In genomic region chr17:82487898-82488297, GRCh38 we compare ENCODE assay signal across 28 cellular contexts. TPM values are rescaled to one million over a fixed set of nuclear protein-coding genes. Genes with fewer than 3 reads are reported as not detected.
A peak's percentile ranks its signal among the peaks of the same experiment; 100 is the strongest.
DNase-seq lines count a peak whose midpoint lies in the region; ATAC-seq and TF ChIP-seq lines count a peak whose summit lies in the region.
"Had no signal": no experiment of that assay in that cellular context is flagged by ENCODE, and none has a peak within 500 bp of the region (broad histone marks: within the 10 kb centered on the region; RNA-seq: fewer than 3 reads in every experiment).

No MANE protein-coding gene starts in this region.

- peak overlapping the region; percentile 98 for H3K27ac ChIP-seq in RWPE1
- H3K27ac ChIP-seq in heart left ventricle: peak overlapping the region in 7 of 12 donors; percentile 5 to 90 (median 76)
- no peak overlapping the region for H3K27ac ChIP-seq in osteoblast (ENCODE audit: low read depth, low read length)
- no peak overlapping the region for H3K27ac ChIP-seq in body of pancreas
- H3K27ac ChIP-seq: Peyer's patch had no signal

- H3K4me3 Mint-ChIP-seq in effector memory CD8-positive, alpha-beta T cell: no peak overlapping the region
- H3K4me3 Mint-ChIP-seq: activated CD8-positive, alpha-beta T cell treated with anti-CD3 and anti-CD28 coated beads, Interleukin-2, amount 10 ng/mL, durations not matched to agents 7 days and 5 days; activated naive CD4-positive, alpha-beta T cell treated with anti-CD3 and anti-CD28 coated beads for 36 hours; activated T-cell treated with anti-CD3 and anti-CD28 coated beads, Interleukin-2, amount 50 U/mL, for 24 hours; H9; naive thymus-derived CD4-positive, alpha-beta T cell had no signal

- no peak overlapping the region for H3K4me2 ChIP-seq in osteoblast (ENCODE audit: insufficient read depth, low read length)
- H3K4me2 ChIP-seq: SK-N-SH had no signal

- no peak overlapping the region for H2AFZ ChIP-seq in osteoblast (ENCODE audit: low read length)

- no peak for TF ChIP-seq CTCF in RWPE1 (conservative IDR thresholded peaks at IDR 0.05; ENCODE audit: low read depth)
- TF ChIP-seq CTCF in heart left ventricle (IDR thresholded peaks at IDR 0.05): no peak
- no peak for TF ChIP-seq CTCF in osteoblast (IDR thresholded peaks at IDR 0.05; ENCODE audit: extremely low read depth, low read depth, low read length)
- TF ChIP-seq CTCF in body of pancreas (IDR thresholded peaks at IDR 0.05): no peak

- no peaks in the 10 kb centered on the region for H3K9me3 Mint-ChIP-seq in effector memory CD8-positive, alpha-beta T cell
- H3K9me3 Mint-ChIP-seq: activated naive CD4-positive, alpha-beta T cell treated with anti-CD3 and anti-CD28 coated beads for 36 hours; activated T-cell treated with anti-CD3 and anti-CD28 coated beads, Interleukin-2, amount 50 U/mL, for 24 hours; H9; naive thymus-derived CD4-positive, alpha-beta T cell had no signal

- peak overlapping the region in 1 of 2 donors; percentile 65 for H3K27ac Mint-ChIP-seq in effector memory CD8-positive, alpha-beta T cell
- H3K27ac Mint-ChIP-seq: activated CD8-positive, alpha-beta T cell treated with anti-CD3 and anti-CD28 coated beads, Interleukin-2, amount 10 ng/mL, durations not matched to agents 7 days and 5 days; activated naive CD4-positive, alpha-beta T cell treated with anti-CD3 and anti-CD28 coated beads for 36 hours had no signal

- H4K20me1 ChIP-seq in osteoblast (ENCODE audit: insufficient read depth, low read length): no peaks in the 10 kb centered on the region

- H3K9me3 ChIP-seq in heart left ventricle (no peaks in the 10 kb centered on the region), osteoblast (ENCODE audit: low read depth, low read length) (no peaks in the 10 kb centered on the region), body of pancreas (no peaks in the 10 kb centered on the region)
- H3K9me3 ChIP-seq: Peyer's patch, sigmoid colon, SK-N-SH had no signal

- peaks cover 3 to 66% (median 55%) of the 10 kb centered on the region in 9 donors for H3K36me3 ChIP-seq in heart left ventricle
- peaks cover 18% of the 10 kb centered on the region for H3K36me3 ChIP-seq in osteoblast (ENCODE audit: insufficient read depth, low read length)
- H3K36me3 ChIP-seq in body of pancreas (replicated peaks in 1 of 2; ENCODE audit: insufficient read depth in 1 of 2, low read depth in 2 of 2): peaks cover 5 to 28% of the 10 kb centered on the region in 2 donors

- POLR2A ChIA-PET in RWPE1 (lab: Yijun Ruan, JAX; ENCODE audit: low non-redundant PET): no interaction called here

- ATAC-seq in heart left ventricle (peak; percentile 13 to 68 (median 57)), body of pancreas (no peak)
- ATAC-seq in effector memory CD8-positive, alpha-beta T cell (replicated peaks): no peak
- ATAC-seq: activated CD8-positive, alpha-beta T cell treated with anti-CD3 and anti-CD28 coated beads, Interleukin-2, amount 10 ng/mL, durations not matched to agents 7 days and 5 days; naive thymus-derived CD4-positive, alpha-beta T cell had no signal

- H3K36me3 Mint-ChIP-seq in effector memory CD8-positive, alpha-beta T cell (ENCODE audit: insufficient read depth): peaks cover 62% of the 10 kb centered on the region

- H3K27me3 Mint-ChIP-seq in effector memory CD8-positive, alpha-beta T cell: no peaks in the 10 kb centered on the region
- H3K27me3 Mint-ChIP-seq: activated T-cell treated with anti-CD3 and anti-CD28 coated beads, Interleukin-2, amount 50 U/mL, for 24 hours; naive thymus-derived CD4-positive, alpha-beta T cell had no signal

- H3K4me1 ChIP-seq in heart left ventricle (peaks cover 0 to 24% (median 7%) of the 10 kb centered on the region in 12 donors), osteoblast (ENCODE audit: insufficient read depth, low read length) (peaks cover 17% of the 10 kb centered on the region), body of pancreas (no peaks in the 10 kb centered on the region)
- H3K4me1 ChIP-seq: Peyer's patch had no signal

- CTCF ChIA-PET in RWPE1 (lab: Yijun Ruan, JAX): interaction anchor here (1.1 kb wide), 1 partner anchor 8 kb away, joined by 3 read pairs; no protein-coding TSS in a partner anchor

- intact Hi-C loops in heart left ventricle (cut with DNase I) (no loop called here), body of pancreas (cut with DNase I) (no loop called here)

- H3K79me2 ChIP-seq in osteoblast (ENCODE audit: insufficient read depth, low read length): no peaks in the 10 kb centered on the region

- 59 to 68% (median 62%) methylated on average over 13 of the region's 13 CpGs for WGBS in heart left ventricle, 4 donors
- WGBS in body of pancreas, 2 donors: 89 to 100% methylated on average over 4 to 13 of the region's 13 CpGs

- DNase-seq in Ammon's horn (ENCODE audit: low spot score) (peak; percentile 27), RWPE1 (ENCODE audit: low spot score) (no peak), heart left ventricle (peak in 2 of 5 donors; percentile 70 to 73), osteoblast (ENCODE audit: insufficient read length, low spot score, missing footprints) (peak; percentile 36), ecto neural progenitor cell (ENCODE audit: low spot score) (no peak), body of pancreas (no peak)
- no peak for DNase-seq in activated naive CD4-positive, alpha-beta T cell (lab: John Stamatoyannopoulos, UW)
- DNase-seq in effector memory CD8-positive, alpha-beta T cell: no peak
- DNase-seq: activated CD4-positive, CD25-positive, alpha-beta regulatory T cell; activated CD8-positive, alpha-beta T cell treated with anti-CD3 and anti-CD28 coated beads, Interleukin-2, amount 10 ng/mL, durations not matched to agents 7 days and 5 days; activated naive CD4-positive, alpha-beta T cell treated with anti-CD3 and anti-CD28 coated beads for 36 hours; activated T-cell treated with anti-CD3 and anti-CD28 coated beads, Interleukin-2, amount 50 U/mL, for 24 hours; Calu3; central memory CD4-positive, alpha-beta T cell; effector CD4-positive, alpha-beta T cell; foreskin melanocyte; H9; islet precursor cell; mesenchymal stem cell; naive thymus-derived CD4-positive, alpha-beta T cell; NCI-H1105; NCI-H2029 treated with DMSO at 0.1 percent for 48 hours; Peyer's patch; sigmoid colon; SK-N-SH; stimulated activated CD4-positive, alpha-beta T cell treated with anti-CD3 and anti-CD28 coated beads, Interleukin-15, amount 100 ng/mL, for 24 hours; stimulated activated CD8-positive, alpha-beta memory T cell treated with anti-CD3 and anti-CD28 coated beads, Interleukin-4, amount 100 ng/mL, for 48 hours; T-helper 9 cell had no signal

- TF ChIP-seq POLR2A in heart left ventricle (IDR thresholded peaks at IDR 0.05) (no peak), body of pancreas (IDR thresholded peaks at IDR 0.05) (no peak)

- H3K27me3 ChIP-seq in heart left ventricle (no peaks in the 10 kb centered on the region), osteoblast (ENCODE audit: insufficient read depth, low read length) (no peaks in the 10 kb centered on the region), body of pancreas (no peaks in the 10 kb centered on the region)
- H3K27me3 ChIP-seq: Peyer's patch, sigmoid colon had no signal

- peaks cover 11 to 15% of the 10 kb centered on the region in 2 donors for H3K4me1 Mint-ChIP-seq in effector memory CD8-positive, alpha-beta T cell (ENCODE audit: low read depth in 2 of 2)
- H3K4me1 Mint-ChIP-seq: H9 had no signal

- H3K4me3 ChIP-seq in heart left ventricle (no peak overlapping the region), osteoblast (ENCODE audit: insufficient read depth, low read length) (no peak overlapping the region), body of pancreas (no peak overlapping the region)
- H3K4me3 ChIP-seq: Peyer's patch, sigmoid colon had no signal

RNA-seq across cellular contexts. Expression of gene NARF, which starts 29.4 kb away (rescaled TPM):
- 10 to 100 TPM; 48.6 to 77.4 (median 59.5) TPM for total RNA-seq in heart left ventricle
- 100 to 1,000 TPM in 1 of 2 donors, 10 to 100 TPM in 1; 76.2 to 111 TPM for polyA plus RNA-seq in heart left ventricle
- total RNA-seq in osteoblast: 34.4 and 36.8 TPM in 2 replicates
- total RNA-seq in body of pancreas: 10 to 100 TPM; 14.5 to 85.4 TPM

RNA-seq across cellular contexts. Expression of gene FOXK2, which starts 31.6 kb away (rescaled TPM):
- 10 to 100 TPM; 26.9 to 77.0 (median 33.9) TPM for total RNA-seq in heart left ventricle
- 10 to 100 TPM; 15.6 to 43.2 TPM for polyA plus RNA-seq in heart left ventricle
- total RNA-seq in osteoblast: 26.8 and 29.3 TPM in 2 replicates
- total RNA-seq in body of pancreas: 10 to 100 TPM; 10.6 to 25.1 TPM

RNA-seq across cellular contexts. Expression of gene CYBC1, which starts 37.3 kb away (rescaled TPM):
- 10 to 100 TPM; 20.1 to 82.1 (median 25.4) TPM for total RNA-seq in heart left ventricle
- polyA plus RNA-seq in heart left ventricle: 10 to 100 TPM; 17.3 to 41.1 TPM
- 72.4 and 75.1 TPM in 2 replicates for total RNA-seq in osteoblast
- 10 to 100 TPM; 53.1 to 68.2 TPM for total RNA-seq in body of pancreas

Comparison
In these comparisons a context has a peak if more than half of its experiments do, and no peak if none do; other contexts are left out.
1. DNase-seq: peak in Ammon's horn (single experiment) and osteoblast (single experiment); none in RWPE1 (single experiment), activated naive CD4-positive, alpha-beta T cell (0 of 4), ecto neural progenitor cell (single experiment), effector memory CD8-positive, alpha-beta T cell (0 of 3) and body of pancreas (0 of 4).
2. H3K27ac ChIP-seq: peak in RWPE1 (single experiment) and heart left ventricle (7 of 12); none in osteoblast (single experiment) and body of pancreas (0 of 4).
3. ATAC-seq: peak in heart left ventricle (4 of 4); none in effector memory CD8-positive, alpha-beta T cell (single experiment) and body of pancreas (single experiment).